Comparison of ENCODE assay signal across 15 cellular contexts in genomic region chr3:52221141-52221562, GRCh38. TPM values are rescaled to one million over a fixed set of nuclear protein-coding genes. Genes with fewer than 3 reads are reported as not detected.
DNase-seq lines count a peak whose midpoint lies in the region; ATAC-seq and TF ChIP-seq lines count a peak whose summit lies in the region.
"Had no signal": no experiment of that assay in that cellular context is flagged by ENCODE, and none has a peak within 500 bp of the region (broad histone marks: within the 10 kb centered on the region; RNA-seq: fewer than 3 reads in every experiment).

No MANE protein-coding gene starts in this region.

- H3K27ac ChIP-seq in BLaER1 (peak overlapping the region; percentile 96), C4-2B (peak overlapping the region; percentile 5; the same call in 1 of the 2 replicates), VCaP (peak overlapping the region; percentile 64), aorta (ENCODE audit: low read depth in 1 of 2, low read length in 2 of 2) (no peak overlapping the region)
- H3K27ac ChIP-seq: transverse colon had no signal

- TF ChIP-seq CTCF in C4-2B (conservative IDR thresholded peaks at IDR 0.05), result no peak
- no peak for TF ChIP-seq CTCF in VCaP (conservative IDR thresholded peaks at IDR 0.05)

- H3K9me3 Mint-ChIP-seq in naive B cell, result no peaks in the 10 kb centered on the region
- H3K9me3 Mint-ChIP-seq: activated T-helper 1 cell treated with anti-CD3 and anti-CD28 coated beads, Interleukin-12 subunit alpha, Interleukin-12 subunit beta, Interleukin-2, Interleukin-4 antibody, amounts not matched to agents 30 ng/mL and 10 ng/mL and 1 ng/mL, durations not matched to agents 14 hours and 24 hours and 36 hours; nephron progenitor cell; stimulated activated naive CD8-positive, alpha-beta T cell treated with anti-CD3 and anti-CD28 coated beads, Interleukin-15, Interleukin-2, amounts not matched to agents 100 ng/mL and 50 ng/mL, for 24 hours had no signal

- no peak overlapping the region for H3K27ac Mint-ChIP-seq in naive B cell
- H3K27ac Mint-ChIP-seq: nephron progenitor cell, progenitor cell of endocrine pancreas had no signal

- peaks cover 95% of the 10 kb centered on the region for H3K4me1 ChIP-seq in BLaER1
- no peaks in the 10 kb centered on the region for H3K4me1 ChIP-seq in aorta (ENCODE audit: control insufficient read depth in 1 of 2, insufficient read depth in 2 of 2, low read length in 2 of 2)

- no peaks in the 10 kb centered on the region for H3K27me3 ChIP-seq in BLaER1
- H3K27me3 ChIP-seq in aorta (ENCODE audit: control insufficient read depth in 1 of 2, insufficient read depth in 2 of 2, low read length in 1 of 2), result no peaks in the 10 kb centered on the region
- H3K27me3 ChIP-seq: transverse colon had no signal

- H3K4me3 Mint-ChIP-seq in naive B cell, result peak overlapping the region in 5 of 8 donors; percentile 15 to 59 (median 41)
- H3K4me3 Mint-ChIP-seq: nephron progenitor cell had no signal

- no peaks in the 10 kb centered on the region for H3K9me3 ChIP-seq in BLaER1
- no peaks in the 10 kb centered on the region for H3K9me3 ChIP-seq in aorta (ENCODE audit: control insufficient read depth, low read length)
- H3K9me3 ChIP-seq: transverse colon had no signal

- peak overlapping the region; percentile 97 for H3K4me2 ChIP-seq in BLaER1

- ATAC-seq in naive B cell (ENCODE audit: low read depth in 2 of 2) (no peak), aorta (ENCODE audit: low FRiP score) (no peak)

- intact Hi-C loops in aorta (cut with DNase I), result loop anchor here in 1 of 2 donors (5.0 kb wide), 1 partner anchor 226 kb away; the partner anchor contains the start of gene SEMA3G

- peaks cover 67 to 77% (median 75%) of the 10 kb centered on the region in 3 donors for H3K4me1 Mint-ChIP-seq in naive B cell

- 0 out of 2 replicates have a peak overlapping the region, but pooled peaks have one; percentile 24 for H3K9ac ChIP-seq in BLaER1

- no peak overlapping the region for H3K4me3 ChIP-seq in BLaER1
- no peak overlapping the region for H3K4me3 ChIP-seq in aorta (ENCODE audit: low read length in 2 of 2)
- H3K4me3 ChIP-seq: transverse colon had no signal

- H3K27me3 Mint-ChIP-seq in naive B cell, result no peaks in the 10 kb centered on the region
- H3K27me3 Mint-ChIP-seq: progenitor cell of endocrine pancreas; stimulated activated naive CD8-positive, alpha-beta T cell treated with anti-CD3 and anti-CD28 coated beads, Interleukin-15, Interleukin-2, amounts not matched to agents 100 ng/mL and 50 ng/mL, for 24 hours had no signal

- H4K20me1 ChIP-seq in BLaER1, result no peaks in the 10 kb centered on the region

- DNase-seq in naive B cell (no peak), HT-29 (ENCODE audit: low spot score) (no peak), HCEC 1CT (no peak), aorta (no peak)
- DNase-seq: cortex of kidney had no signal

- no peaks in the 10 kb centered on the region for H3K36me3 Mint-ChIP-seq in naive B cell

- 95 to 96% methylated on average over 21 to 27 of the region's 27 CpGs for WGBS in aorta, 2 donors

- peaks cover 30% of the 10 kb centered on the region; the same call in 1 of the 2 replicates for H3K36me3 ChIP-seq in BLaER1
- H3K36me3 ChIP-seq in aorta (ENCODE audit: control insufficient read depth in 1 of 2, insufficient read depth in 2 of 2, low read length in 1 of 2), result no peaks in the 10 kb centered on the region
- H3K36me3 ChIP-seq: transverse colon had no signal

RNA-seq across cellular contexts. Expression of gene TLR9, which starts 4.3 kb away (rescaled TPM):
- polyA plus RNA-seq in naive B cell (ENCODE audit: low read depth in 6 of 6) (1 to 10 TPM in 5 of 6 donors, not detected in 1; 1.6 to 4.4 (median 3.8) TPM), aorta (not detected)
- not detected in 2 replicates for total RNA-seq in HT-29 (2014; rRNA removed; shearing (Covaris generic))
- total RNA-seq in aorta, result under 1 TPM; 0.42 to 0.81 TPM
- total RNA-seq: bronchial epithelial cell, progenitor cell of endocrine pancreas, skeletal muscle tissue had no signal

RNA-seq across cellular contexts. Expression of gene TWF2, which starts 17.8 kb away (rescaled TPM):
- polyA plus RNA-seq in naive B cell (ENCODE audit: low read depth in 6 of 6), result 10 to 100 TPM; 48.5 to 90.8 (median 75.4) TPM
- 80.5 and 85.4 TPM in 2 replicates for total RNA-seq in HT-29 (2014; rRNA removed; shearing (Covaris generic))
- total RNA-seq in aorta, result 10 to 100 TPM; 40.5 to 52.2 TPM
- 10 to 100 TPM; 42.3 to 48.0 TPM for polyA plus RNA-seq in aorta

RNA-seq across cellular contexts. Expression of gene ALAS1, which starts 23.2 kb away (rescaled TPM):
- polyA plus RNA-seq in naive B cell (ENCODE audit: low read depth in 6 of 6) (10 to 100 TPM; 10.3 to 25.6 (median 18.7) TPM), aorta (10 to 100 TPM; 14.4 to 16.5 TPM)
- total RNA-seq in HT-29 (2014; rRNA removed; shearing (Covaris generic)), result 31.5 and 34.4 TPM in 2 replicates
- total RNA-seq in aorta, result 10 to 100 TPM; 30.2 to 34.5 TPM

RNA-seq across cellular contexts. Expression of gene PPM1M, which starts 24.4 kb away (rescaled TPM):
- polyA plus RNA-seq in naive B cell (ENCODE audit: low read depth in 6 of 6), result 10 to 100 TPM; 16.8 to 38.5 (median 21.4) TPM
- 4.0 and 4.2 TPM in 2 replicates for total RNA-seq in HT-29 (2014; rRNA removed; shearing (Covaris generic))
- 10 to 100 TPM; 26.7 to 43.4 TPM for total RNA-seq in aorta
- polyA plus RNA-seq in aorta, result 10 to 100 TPM; 26.2 to 33.7 TPM

RNA-seq across cellular contexts. Expression of gene WDR82, which starts 57.3 kb away (rescaled TPM):
- polyA plus RNA-seq in naive B cell (ENCODE audit: low read depth in 6 of 6) (10 to 100 TPM; 24.0 to 71.6 (median 58.9) TPM), aorta (10 to 100 TPM; 27.9 to 31.6 TPM)
- total RNA-seq in HT-29 (2014; rRNA removed; shearing (Covaris generic)), result 16.4 and 18.9 TPM in 2 replicates
- total RNA-seq in aorta, result 10 to 100 TPM; 58.1 to 72.4 TPM

Comparison
In these comparisons a context has a peak if more than half of its experiments do, and no peak if none do; other contexts are left out.
1. H3K27ac ChIP-seq: peak in BLaER1 (single experiment), C4-2B (single experiment) and VCaP (single experiment); none in aorta (0 of 2).